In the genomic region with DNA sequence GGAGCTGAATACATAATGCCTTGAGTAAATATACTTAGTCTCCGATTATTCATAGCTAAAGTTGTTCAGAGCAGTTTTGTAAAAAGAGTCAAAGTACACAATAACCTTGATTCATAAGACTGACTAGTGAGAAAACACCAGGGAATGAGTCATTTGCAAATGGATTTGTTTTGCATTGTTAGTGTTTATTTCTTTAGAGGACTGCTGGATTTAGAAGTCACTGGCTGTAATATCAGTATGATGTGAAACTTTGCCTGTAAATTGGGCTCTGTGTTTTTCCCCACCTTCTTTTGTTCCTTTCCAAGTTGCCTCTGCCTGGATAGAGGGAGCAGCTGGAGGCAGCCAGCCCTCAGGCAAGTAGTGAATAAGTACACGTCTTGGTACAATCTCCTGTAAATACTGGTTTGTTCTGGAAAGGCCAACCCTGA, we compare ENCODE assay signal across 9 cellular contexts.
DNase-seq lines count a peak whose midpoint lies in the region; ATAC-seq, FAIRE-seq and TF ChIP-seq lines count a peak whose summit lies in the region.
"Had no signal": no experiment of that assay in that cellular context is flagged by ENCODE, and none has a peak within 500 bp of the region (broad histone marks: within the 10 kb centered on the region; RNA-seq: fewer than 3 reads in every experiment).

No MANE protein-coding gene starts in this region.

- H3K27ac ChIP-seq in GM23248: no peak overlapping the region
- H3K27ac ChIP-seq in endothelial cell of umbilical vein (ENCODE audit: insufficient read depth, low read depth, low read length): no peak overlapping the region

- no peaks in the 10 kb centered on the region for H3K27me3 ChIP-seq in GM23248 (replicated peaks; ENCODE audit: insufficient read depth)
- no peaks in the 10 kb centered on the region for H3K27me3 ChIP-seq in endothelial cell of umbilical vein (ENCODE audit: control insufficient read depth in 2 of 2, insufficient read depth in 2 of 2, low read length in 2 of 2)

- H3K4me2 ChIP-seq in GM23248 (ENCODE audit: unreplicated experiment) (no peak overlapping the region), endothelial cell of umbilical vein (ENCODE audit: insufficient read depth, low read length) (no peak overlapping the region)

- CTCF ChIA-PET in endothelial cell of umbilical vein (lab: Charles Lee): interaction anchor here (1.6 kb wide), 1 partner anchor 11 kb away, joined by 3 read pairs; no protein-coding TSS in a partner anchor

- H3K4me1 Mint-ChIP-seq in progenitor cell of endocrine pancreas (ENCODE audit: low read depth): peaks cover 10% of the 10 kb centered on the region
- H3K4me1 Mint-ChIP-seq: naive thymus-derived CD8-positive, alpha-beta T cell had no signal

- H3K79me2 ChIP-seq in GM23248 (ENCODE audit: insufficient read depth): no peaks in the 10 kb centered on the region
- no peaks in the 10 kb centered on the region for H3K79me2 ChIP-seq in endothelial cell of umbilical vein (ENCODE audit: control insufficient read depth, insufficient read depth, low read length)

- no peaks in the 10 kb centered on the region for H3K36me3 ChIP-seq in GM23248 (ENCODE audit: low read depth)
- H3K36me3 ChIP-seq in endothelial cell of umbilical vein (ENCODE audit: control insufficient read depth in 2 of 2, extremely low read depth in 1 of 2, insufficient read depth in 2 of 2, low read length in 2 of 2): no peaks in the 10 kb centered on the region

- POLR2A ChIA-PET in endothelial cell of umbilical vein (lab: Charles Lee): no interaction called here

- H2AFZ ChIP-seq in GM23248: no peak overlapping the region
- no peak overlapping the region for H2AFZ ChIP-seq in endothelial cell of umbilical vein (ENCODE audit: low read depth, low read length)

- no peak overlapping the region for H3K9ac ChIP-seq in GM23248
- H3K9ac ChIP-seq in endothelial cell of umbilical vein (replicated peaks; ENCODE audit: extremely low read depth, insufficient read depth, low read length): no peak overlapping the region

- H3F3A ChIP-seq in GM23248 (ENCODE audit: insufficient read depth): peaks cover 8% of the 10 kb centered on the region; the same call in 1 of the 2 replicates

- no TSS peak for BruUV-seq in endothelial cell of umbilical vein (replicated peaks; lab: Mats Ljungman, UMichigan)

- no peak for TF ChIP-seq CTCF in endothelial cell of umbilical vein (IDR thresholded peaks at IDR 0.05; ENCODE audit: extremely low read depth in 1 of 2, insufficient read depth in 1 of 2, low read depth in 1 of 2, low read length in 2 of 2)
- TF ChIP-seq CTCF in progenitor cell of endocrine pancreas (IDR thresholded peaks at IDR 0.05; ENCODE audit: unreplicated experiment): no peak

- peaks cover 7% of the 10 kb centered on the region for H3K9me3 Mint-ChIP-seq in progenitor cell of endocrine pancreas (ENCODE audit: low read depth)

- WGBS in GM23248 (ENCODE audit: low coverage in 1 of 2, low lambda C conversion rate in 2 of 2, missing lambda C conversion rate in 2 of 2), 2 experiments: 8 to 9% methylated on average over 2 of the region's 2 CpGs

- H3K36me3 Mint-ChIP-seq in progenitor cell of endocrine pancreas (ENCODE audit: insufficient read depth): no peaks in the 10 kb centered on the region

- H3K9me3 ChIP-seq in GM23248 (ENCODE audit: low read depth) (no peaks in the 10 kb centered on the region), endothelial cell of umbilical vein (replicated peaks; ENCODE audit: control insufficient read depth, insufficient read depth, low read length) (no peaks in the 10 kb centered on the region)

- ATAC-seq in GM21529 (IDR thresholded peaks at IDR 0.05; ENCODE audit: unreplicated experiment): no peak
- ATAC-seq: naive thymus-derived CD8-positive, alpha-beta T cell had no signal

- H3K4me3 Mint-ChIP-seq in progenitor cell of endocrine pancreas (ENCODE audit: low read depth): no peak overlapping the region
- H3K4me3 Mint-ChIP-seq: endodermal cell; naive thymus-derived CD8-positive, alpha-beta T cell had no signal

- in situ Hi-C loops in GM23248 (cut with MboI): no loop called here

- H3K9me2 ChIP-seq in GM23248 (ENCODE audit: insufficient read depth): no peaks in the 10 kb centered on the region

- H3K4me3 ChIP-seq in GM23248: no peak overlapping the region
- H3K4me3 ChIP-seq in endothelial cell of umbilical vein (replicated peaks in 1 of 3; ENCODE audit: insufficient read depth in 1 of 3, low read depth in 1 of 3, low read length in 3 of 3): no peak overlapping the region

- dilution Hi-C loops in endothelial cell of umbilical vein (cut with MboI; ENCODE audit: extremely low pct_ligation_motif_present, low sequenced_read_pairs): no loop called here

- no peak for FAIRE-seq in endothelial cell of umbilical vein (lab: Jason Lieb, UNC)

- TF ChIP-seq POLR2A in endothelial cell of umbilical vein (IDR thresholded peaks at IDR 0.05; ENCODE audit: low read depth, low read length): no peak

- H3K27me3 Mint-ChIP-seq in progenitor cell of endocrine pancreas: no peaks in the 10 kb centered on the region
- H3K27me3 Mint-ChIP-seq: naive thymus-derived CD8-positive, alpha-beta T cell had no signal

- H3K27ac Mint-ChIP-seq in progenitor cell of endocrine pancreas: peak overlapping the region; percentile 17
- H3K27ac Mint-ChIP-seq: endodermal cell; naive thymus-derived CD8-positive, alpha-beta T cell had no signal

- H3K9me1 ChIP-seq in endothelial cell of umbilical vein (replicated peaks; ENCODE audit: control insufficient read depth, extremely low read depth, insufficient read depth, low read length): no peaks in the 10 kb centered on the region

- DNase-seq in GM23248 (peak; percentile 38), NCI-H345 (lab: John Stamatoyannopoulos, UW) (peak; percentile 75), endothelial cell of umbilical vein (ENCODE audit: low read depth, low spot score) (peak; percentile 45), progenitor cell of endocrine pancreas (ENCODE audit: low spot score, unreplicated experiment) (no peak), AML-193 (lab: John Stamatoyannopoulos, UW) (no peak), dermis blood vessel endothelial cell (no peak)
- DNase-seq: endodermal cell; naive thymus-derived CD8-positive, alpha-beta T cell had no signal

- peaks cover 6% of the 10 kb centered on the region; the same call in 1 of the 2 replicates for H3K4me1 ChIP-seq in GM23248 (ENCODE audit: insufficient read depth)
- peaks cover 3% of the 10 kb centered on the region for H3K4me1 ChIP-seq in endothelial cell of umbilical vein (ENCODE audit: control insufficient read depth, extremely low read depth, insufficient read depth, low read length)

- no peaks in the 10 kb centered on the region for H4K20me1 ChIP-seq in GM23248 (ENCODE audit: insufficient read depth)
- no peaks in the 10 kb centered on the region for H4K20me1 ChIP-seq in endothelial cell of umbilical vein (replicated peaks; ENCODE audit: control insufficient read depth, extremely low read depth, insufficient read depth, low read length)

- intact Hi-C loops in endothelial cell of umbilical vein (cut with micrococcal nuclease): no loop called here

TF ChIP-seq in endothelial cell of umbilical vein, 7 proteins besides CTCF, POLR2A, EP300 and RAD21:
- TF ChIP-seq, protein P1, sequence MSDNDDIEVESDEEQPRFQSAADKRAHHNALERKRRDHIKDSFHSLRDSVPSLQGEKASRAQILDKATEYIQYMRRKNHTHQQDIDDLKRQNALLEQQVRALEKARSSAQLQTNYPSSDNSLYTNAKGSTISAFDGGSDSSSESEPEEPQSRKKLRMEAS (IDR thresholded peaks at IDR 0.05; ENCODE audit: insufficient read depth, insufficient read length): no peak
- TF ChIP-seq JUN (IDR thresholded peaks at IDR 0.05; ENCODE audit: borderline replicate concordance, insufficient read depth, insufficient read length, low read depth): peak; percentile 49
- peak; percentile 55 for TF ChIP-seq FOS (IDR thresholded peaks at IDR 0.05; ENCODE audit: borderline replicate concordance, insufficient read depth, low read length)

Comparison
In these comparisons a context has a peak if more than half of its experiments do, and no peak if none do; other contexts are left out.
1. DNase-seq: peak in GM23248 (single experiment), NCI-H345 (single experiment) and endothelial cell of umbilical vein (single experiment); none in progenitor cell of endocrine pancreas (single experiment), AML-193 (0 of 2) and dermis blood vessel endothelial cell (single experiment).